ENCODE assay signal across 8 cellular contexts in genomic region chr3:146543461-146544012, GRCh38. TPM values are rescaled to one million over a fixed set of nuclear protein-coding genes. Genes with fewer than 3 reads are reported as not detected.
DNase-seq lines count a peak whose midpoint lies in the region; ATAC-seq and TF ChIP-seq lines count a peak whose summit lies in the region.

No MANE protein-coding gene starts in this region.

- peak overlapping the region; percentile 94 for H3K27ac Mint-ChIP-seq in activated CD4-positive, alpha-beta T cell treated with anti-CD3 and anti-CD28 coated beads, Interleukin-2, amount 10 ng/mL, durations not matched to agents 7 days and 5 days
- H3K27ac Mint-ChIP-seq in mesothelial cell of epicardium, result peak overlapping the region; percentile 96

- peak overlapping the region in 58 of 59 donors; percentile 7 to 97 (median 90) for H3K27ac ChIP-seq in dorsolateral prefrontal cortex

- H3K27me3 ChIP-seq in dorsolateral prefrontal cortex, result no peaks in the 10 kb centered on the region

- peaks cover 3% of the 10 kb centered on the region for H3K9me3 Mint-ChIP-seq in activated CD4-positive, alpha-beta T cell treated with anti-CD3 and anti-CD28 coated beads, Interleukin-2, amount 10 ng/mL, durations not matched to agents 7 days and 5 days
- no peaks in the 10 kb centered on the region for H3K9me3 Mint-ChIP-seq in mesothelial cell of epicardium

- peaks cover 49% of the 10 kb centered on the region for H3K36me3 Mint-ChIP-seq in activated CD4-positive, alpha-beta T cell treated with anti-CD3 and anti-CD28 coated beads, Interleukin-2, amount 10 ng/mL, durations not matched to agents 7 days and 5 days (ENCODE audit: low read depth)
- peaks cover 8% of the 10 kb centered on the region for H3K36me3 Mint-ChIP-seq in mesothelial cell of epicardium

- H3K4me3 ChIP-seq in dorsolateral prefrontal cortex, result peak overlapping the region; percentile 48 to 89 (median 73)

- POLR2A ChIA-PET in activated CD4-positive, alpha-beta T cell treated with anti-CD3 and anti-CD28 coated beads, Interleukin-2, amount 10 ng/mL, durations not matched to agents 7 days and 5 days (lab: Charles Lee), result interaction anchor here (1.7 kb wide), 1 partner anchor 74 kb away, joined by 10 read pairs; the partner anchor contains the start of gene PLSCR2

- H3K27me3 Mint-ChIP-seq in activated CD4-positive, alpha-beta T cell treated with anti-CD3 and anti-CD28 coated beads, Interleukin-2, amount 10 ng/mL, durations not matched to agents 7 days and 5 days, result no peaks in the 10 kb centered on the region
- H3K27me3 Mint-ChIP-seq in mesothelial cell of epicardium (ENCODE audit: low read depth), result no peaks in the 10 kb centered on the region

- H3K4me1 Mint-ChIP-seq in activated CD4-positive, alpha-beta T cell treated with anti-CD3 and anti-CD28 coated beads, Interleukin-2, amount 10 ng/mL, durations not matched to agents 7 days and 5 days, result peaks cover 72% of the 10 kb centered on the region
- H3K4me1 Mint-ChIP-seq in mesothelial cell of epicardium, result peaks cover 32% of the 10 kb centered on the region

- TF ChIP-seq CTCF in dorsolateral prefrontal cortex (IDR thresholded peaks at IDR 0.05 in 54 of 56, conservative IDR thresholded peaks at IDR 0.05 in 2 of 56; ENCODE audit: low read depth in 1 of 56, partially characterized antibody in 56 of 56) (no peak), mesothelial cell of epicardium (IDR thresholded peaks at IDR 0.05; ENCODE audit: unreplicated experiment) (no peak)

- intact Hi-C loops in dorsolateral prefrontal cortex (cut with DNase I), result no loop called here

- H3K4me3 Mint-ChIP-seq in activated CD4-positive, alpha-beta T cell treated with anti-CD3 and anti-CD28 coated beads, Interleukin-2, amount 10 ng/mL, durations not matched to agents 7 days and 5 days, result peak overlapping the region; percentile 86
- peak overlapping the region; percentile 94 for H3K4me3 Mint-ChIP-seq in mesothelial cell of epicardium

- CTCF ChIA-PET in activated CD4-positive, alpha-beta T cell treated with anti-CD3 and anti-CD28 coated beads, Interleukin-2, amount 10 ng/mL, durations not matched to agents 7 days and 5 days (lab: Charles Lee), result interaction anchor here (1.0 to 1.3 kb wide), 2 partner anchors 13 to 17 kb away, joined by 3 read pairs; no protein-coding TSS in a partner anchor

- peak; percentile 16 for ATAC-seq in HG02885 (IDR thresholded peaks at IDR 0.05; ENCODE audit: poor library complexity, unreplicated experiment)

- no peak for DNase-seq in activated CD4-positive, alpha-beta T cell treated with anti-CD3 and anti-CD28 coated beads, Interleukin-2, amount 10 ng/mL, durations not matched to agents 7 days and 5 days
- DNase-seq in activated CD4-positive, alpha-beta T cell treated with anti-CD3 and anti-CD28 coated beads for 1 hour, result no peak
- DNase-seq in dorsolateral prefrontal cortex (no peak), mesothelial cell of epicardium (ENCODE audit: low spot score in 2 of 2, unreplicated experiment in 2 of 2) (no peak), retina (no peak), NCI-H187 (lab: John Stamatoyannopoulos, UW) (no peak)

TF ChIP-seq in PFSK-1, 5 proteins besides CTCF, POLR2A, EP300 and RAD21:
- TF ChIP-seq, protein P1, sequence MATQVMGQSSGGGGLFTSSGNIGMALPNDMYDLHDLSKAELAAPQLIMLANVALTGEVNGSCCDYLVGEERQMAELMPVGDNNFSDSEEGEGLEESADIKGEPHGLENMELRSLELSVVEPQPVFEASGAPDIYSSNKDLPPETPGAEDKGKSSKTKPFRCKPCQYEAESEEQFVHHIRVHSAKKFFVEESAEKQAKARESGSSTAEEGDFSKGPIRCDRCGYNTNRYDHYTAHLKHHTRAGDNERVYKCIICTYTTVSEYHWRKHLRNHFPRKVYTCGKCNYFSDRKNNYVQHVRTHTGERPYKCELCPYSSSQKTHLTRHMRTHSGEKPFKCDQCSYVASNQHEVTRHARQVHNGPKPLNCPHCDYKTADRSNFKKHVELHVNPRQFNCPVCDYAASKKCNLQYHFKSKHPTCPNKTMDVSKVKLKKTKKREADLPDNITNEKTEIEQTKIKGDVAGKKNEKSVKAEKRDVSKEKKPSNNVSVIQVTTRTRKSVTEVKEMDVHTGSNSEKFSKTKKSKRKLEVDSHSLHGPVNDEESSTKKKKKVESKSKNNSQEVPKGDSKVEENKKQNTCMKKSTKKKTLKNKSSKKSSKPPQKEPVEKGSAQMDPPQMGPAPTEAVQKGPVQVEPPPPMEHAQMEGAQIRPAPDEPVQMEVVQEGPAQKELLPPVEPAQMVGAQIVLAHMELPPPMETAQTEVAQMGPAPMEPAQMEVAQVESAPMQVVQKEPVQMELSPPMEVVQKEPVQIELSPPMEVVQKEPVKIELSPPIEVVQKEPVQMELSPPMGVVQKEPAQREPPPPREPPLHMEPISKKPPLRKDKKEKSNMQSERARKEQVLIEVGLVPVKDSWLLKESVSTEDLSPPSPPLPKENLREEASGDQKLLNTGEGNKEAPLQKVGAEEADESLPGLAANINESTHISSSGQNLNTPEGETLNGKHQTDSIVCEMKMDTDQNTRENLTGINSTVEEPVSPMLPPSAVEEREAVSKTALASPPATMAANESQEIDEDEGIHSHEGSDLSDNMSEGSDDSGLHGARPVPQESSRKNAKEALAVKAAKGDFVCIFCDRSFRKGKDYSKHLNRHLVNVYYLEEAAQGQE (IDR thresholded peaks at IDR 0.05; ENCODE audit: insufficient read depth in 1 of 2, low read depth in 2 of 2, low read length in 2 of 2), result no peak
- no peak for TF ChIP-seq TAF1 (IDR thresholded peaks at IDR 0.05; ENCODE audit: borderline replicate concordance, insufficient read depth, low read length)
- TF ChIP-seq SIN3A (IDR thresholded peaks at IDR 0.05; ENCODE audit: borderline replicate concordance, insufficient read depth, low read length), result peak; percentile 29; the same call in 1 of the 2 replicates

RNA-seq across cellular contexts. Expression of gene PLSCR1, which starts 0.9 kb away (rescaled TPM):
- 100 to 1,000 TPM; 137 to 146 TPM for total RNA-seq in activated CD4-positive, alpha-beta T cell treated with anti-CD3 and anti-CD28 coated beads, Interleukin-2, amount 10 ng/mL, durations not matched to agents 7 days and 5 days
- 31.4 TPM for polyA plus RNA-seq in PFSK-1 (2012; ENCODE audit: insufficient read length, low read depth)
- 100 to 1,000 TPM in 4 of 120 experiments, 10 to 100 TPM in 116; 17.6 to 125 (median 40.5) TPM for total RNA-seq in dorsolateral prefrontal cortex
- 64.1 to 71.0 TPM (median 66.0 TPM) in 3 replicates for total RNA-seq in mesothelial cell of epicardium
